8 cellular contexts compared by ENCODE assay signal in the genomic region with DNA sequence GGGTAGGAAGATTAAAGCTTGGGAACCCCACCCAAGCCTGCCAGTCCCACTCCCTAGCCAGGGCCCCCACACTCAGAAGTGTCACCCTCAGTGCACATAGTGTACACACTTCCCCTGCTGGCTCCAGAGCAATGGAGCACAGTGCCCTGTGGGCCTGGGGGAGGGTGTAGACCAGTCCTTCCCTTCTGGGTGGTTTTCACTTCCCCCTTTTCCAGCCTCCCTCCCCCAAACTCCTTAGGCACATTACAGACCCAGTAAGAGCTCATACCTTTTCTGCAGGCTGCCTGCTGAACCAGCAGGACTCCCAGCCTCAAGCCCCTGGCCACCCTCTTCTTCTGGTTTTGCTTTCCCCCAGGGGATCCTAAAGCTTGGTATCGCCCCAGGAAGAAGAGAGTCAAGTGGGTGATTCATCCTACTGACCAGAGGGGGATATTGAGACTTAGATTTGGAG. TPM values are rescaled to one million over a fixed set of nuclear protein-coding genes. Genes with fewer than 3 reads are reported as not detected.
DNase-seq lines count a peak whose midpoint lies in the region; ATAC-seq and TF ChIP-seq lines count a peak whose summit lies in the region.

A gene with protein sequence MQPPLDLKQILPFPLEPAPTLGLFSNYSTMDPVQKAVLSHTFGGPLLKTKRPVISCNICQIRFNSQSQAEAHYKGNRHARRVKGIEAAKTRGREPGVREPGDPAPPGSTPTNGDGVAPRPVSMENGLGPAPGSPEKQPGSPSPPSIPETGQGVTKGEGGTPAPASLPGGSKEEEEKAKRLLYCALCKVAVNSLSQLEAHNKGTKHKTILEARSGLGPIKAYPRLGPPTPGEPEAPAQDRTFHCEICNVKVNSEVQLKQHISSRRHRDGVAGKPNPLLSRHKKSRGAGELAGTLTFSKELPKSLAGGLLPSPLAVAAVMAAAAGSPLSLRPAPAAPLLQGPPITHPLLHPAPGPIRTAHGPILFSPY (minus strand): TSS at position 143 of the 451 bp plus-strand sequence. CDS start 219 bp downstream, outside the sequence.

- H3K36me3 ChIP-seq in iPS-20b (ENCODE audit: insufficient read depth, low read depth, low read length) (peaks cover 15% of the 10 kb centered on the region), thoracic aorta (no peaks in the 10 kb centered on the region)

- H3K27ac Mint-ChIP-seq in HFFc6 = peak within 1 kb of the TSS; percentile 94

- H3K9ac ChIP-seq in iPS-20b (ENCODE audit: low read depth, low read length) = peak within 1 kb of the TSS; percentile 66; the same call in 1 of the 2 replicates

- H3K9me3 Mint-ChIP-seq in HFFc6 = no peaks in the 10 kb centered on the region

- no peak within 1 kb of the TSS for H3K4me3 Mint-ChIP-seq in HFFc6

- no peaks in the 10 kb centered on the region for H3K27me3 Mint-ChIP-seq in HFFc6 (ENCODE audit: insufficient read depth)

- peak within 1 kb of the TSS; percentile 59 for H3K27ac ChIP-seq in iPS-20b (ENCODE audit: low read length)
- peak within 1 kb of the TSS in 1 of 2 donors; percentile 45 for H3K27ac ChIP-seq in thoracic aorta

- DNase-seq in HFFc6 = no peak
- peak; percentile 70 for DNase-seq in SKM-1 (lab: John Stamatoyannopoulos, UW; ENCODE audit: unreplicated experiment)
- DNase-seq in thoracic aorta (ENCODE audit: low spot score) = no peak
- no peak for DNase-seq in NCI-H446 treated with DMSO at 0.1 percent for 48 hours (lab: John Stamatoyannopoulos, UW)
- DNase-seq in GM10266 (ENCODE audit: extremely low spot score) = no peak
- DNase-seq in LoVo (ENCODE audit: low spot score) = no peak

- H3K9me3 ChIP-seq in iPS-20b (ENCODE audit: insufficient read depth, low read depth, low read length) (no peaks in the 10 kb centered on the region), thoracic aorta (no peaks in the 10 kb centered on the region)

- TF ChIP-seq CTCF in HFFc6 (IDR thresholded peaks at IDR 0.05) (no peak), thoracic aorta (IDR thresholded peaks at IDR 0.05) (no peak), GM10266 (IDR thresholded peaks at IDR 0.05; ENCODE audit: control insufficient read depth, insufficient read depth, low read depth, missing control alignments) (no peak)

- H3K4me3 ChIP-seq in iPS-20b (ENCODE audit: low read length) (peak within 1 kb of the TSS; percentile 53), thoracic aorta (peak within 1 kb of the TSS; percentile 30)

- H3K27me3 ChIP-seq in iPS-20b (ENCODE audit: insufficient read depth, low read length) (no peaks in the 10 kb centered on the region), thoracic aorta (replicated peaks; ENCODE audit: insufficient read depth) (no peaks in the 10 kb centered on the region)

- peaks cover 63% of the 10 kb centered on the region for H3K4me1 Mint-ChIP-seq in HFFc6 (ENCODE audit: low read depth)

- no peaks in the 10 kb centered on the region for H3K36me3 Mint-ChIP-seq in HFFc6 (ENCODE audit: low read depth)

- ATAC-seq in thoracic aorta (ENCODE audit: insufficient number of reproducible peaks, low FRiP score, low read depth) (no peak), GM21390 (IDR thresholded peaks at IDR 0.05; ENCODE audit: unreplicated experiment) (no peak)

- H3K4me1 ChIP-seq in iPS-20b (ENCODE audit: insufficient read depth, low read length) = peaks cover 52% of the 10 kb centered on the region
- H3K4me1 ChIP-seq in thoracic aorta (ENCODE audit: control insufficient read depth in 1 of 2, low read depth in 2 of 2) = no peaks in the 10 kb centered on the region

RNA-seq across cellular contexts. Expression of the gene that starts here (rescaled TPM):
- total RNA-seq in HFFc6 (2021; fragmentation: NEBNext Ultra II Directional; extraction: Animal tissue kit (Norgen Biotek cat#: 25700)) = 1 to 10 TPM; 4.0 to 7.4 (median 6.1) TPM
- 10 to 100 TPM in 1 of 2 donors, 1 to 10 TPM in 1; 7.4 to 19.0 TPM for total RNA-seq in thoracic aorta
